Comparison of ENCODE assay signal across 1 cellular context in genomic region chr19:41064974-41065569, GRCh38.
TF ChIP-seq lines count a peak whose summit lies in the region.

No MANE protein-coding gene starts in this region.

TF ChIP-seq in HepG2, 621 proteins besides CTCF, POLR2A, EP300 and RAD21 (continued from another document):
- TF ChIP-seq ZNF281 (CRISPR knock-in tag; IDR thresholded peaks at IDR 0.05; ENCODE audit: borderline replicate concordance) (no peak), ZIK1 (CRISPR knock-in tag; IDR thresholded peaks at IDR 0.05; ENCODE audit: borderline replicate concordance, low read depth) (no peak), GPBP1L1 (CRISPR knock-in tag; IDR thresholded peaks at IDR 0.05) (no peak), ZBTB44 (CRISPR knock-in tag; IDR thresholded peaks at IDR 0.05) (no peak), ZMAT5 (CRISPR knock-in tag; IDR thresholded peaks at IDR 0.05; ENCODE audit: borderline replicate concordance, low read depth) (no peak), MBD4 (IDR thresholded peaks at IDR 0.05; ENCODE audit: borderline replicate concordance, low read length) (no peak), NFYC (CRISPR knock-in tag; IDR thresholded peaks at IDR 0.05) (peak; percentile 74), RFX1 (IDR thresholded peaks at IDR 0.05) (no peak), THAP11 (CRISPR knock-in tag; IDR thresholded peaks at IDR 0.05) (peak; percentile 94), NFKBIZ (CRISPR knock-in tag; IDR thresholded peaks at IDR 0.05) (no peak), MTERF4 (CRISPR knock-in tag; IDR thresholded peaks at IDR 0.05) (no peak), FOXA1 (IDR thresholded peaks at IDR 0.05) (no peak), FOXA1 (CRISPR knock-in tag; IDR thresholded peaks at IDR 0.05) (no peak), NFYB (CRISPR knock-in tag; IDR thresholded peaks at IDR 0.05) (peak; percentile 76), CREM (IDR thresholded peaks at IDR 0.05) (0 out of 2 replicates have a peak, but pooled peaks have one; percentile 20), CREM (CRISPR knock-in tag; IDR thresholded peaks at IDR 0.05) (no peak), ZSCAN5A (CRISPR knock-in tag; IDR thresholded peaks at IDR 0.05; ENCODE audit: borderline replicate concordance) (no peak), CBX5 (CRISPR knock-in tag; IDR thresholded peaks at IDR 0.05; ENCODE audit: borderline replicate concordance) (no peak), ONECUT2 (CRISPR knock-in tag; IDR thresholded peaks at IDR 0.05) (no peak), REXO4 (CRISPR knock-in tag; IDR thresholded peaks at IDR 0.05; ENCODE audit: borderline replicate concordance) (no peak), NCOA1 (CRISPR knock-in tag; IDR thresholded peaks at IDR 0.05) (no peak), CREB1 (IDR thresholded peaks at IDR 0.05) (no peak), CREB1 (CRISPR knock-in tag; IDR thresholded peaks at IDR 0.05) (peak; percentile 77), ZNF792 (CRISPR knock-in tag; IDR thresholded peaks at IDR 0.05) (no peak), SP4 (CRISPR knock-in tag; IDR thresholded peaks at IDR 0.05) (no peak), ZBTB43 (CRISPR knock-in tag; conservative IDR thresholded peaks at IDR 0.05) (no peak), ESRRA (CRISPR knock-in tag; IDR thresholded peaks at IDR 0.05; ENCODE audit: low read depth) (no peak), POLR2G (IDR thresholded peaks at IDR 0.05; ENCODE audit: low read depth, low read length) (no peak), ATF1 (CRISPR knock-in tag; IDR thresholded peaks at IDR 0.05) (peak; percentile 56), MXD4 (CRISPR knock-in tag; IDR thresholded peaks at IDR 0.05) (no peak), ZFYVE20 (CRISPR knock-in tag; IDR thresholded peaks at IDR 0.05; ENCODE audit: borderline replicate concordance, low read depth) (no peak), NR3C1 (CRISPR knock-in tag; IDR thresholded peaks at IDR 0.05) (no peak), TFDP2 (CRISPR knock-in tag; IDR thresholded peaks at IDR 0.05) (no peak)
